Comparison of ENCODE assay signal across 26 cellular contexts in the genomic region with DNA sequence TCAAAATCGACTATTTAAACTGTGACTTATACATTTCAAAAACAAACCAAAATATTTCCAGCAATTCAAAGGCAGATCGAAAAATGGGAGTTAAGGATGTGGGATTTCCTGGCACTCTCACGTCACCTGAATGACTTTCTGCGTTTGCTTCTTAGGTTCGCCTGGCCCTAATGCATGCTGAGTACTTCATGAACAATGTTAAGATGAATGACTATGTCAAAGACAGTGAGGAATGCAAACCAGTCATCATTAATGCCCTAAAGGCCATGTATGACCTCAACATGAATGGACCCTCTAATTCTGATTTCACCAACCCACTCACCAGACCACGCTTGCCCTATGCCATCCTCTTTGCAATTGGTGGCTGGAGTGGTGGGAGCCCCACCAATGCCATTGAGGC. TPM values are rescaled to one million over a fixed set of nuclear protein-coding genes. Genes with fewer than 3 reads are reported as not detected.
A peak's percentile ranks its signal among the peaks of the same experiment; 100 is the strongest.
DNase-seq lines count a peak whose midpoint lies in the region; ATAC-seq, FAIRE-seq and TF ChIP-seq lines count a peak whose summit lies in the region.
"Had no signal": no experiment of that assay in that cellular context is flagged by ENCODE, and none has a peak within 500 bp of the region (broad histone marks: within the 10 kb centered on the region; RNA-seq: fewer than 3 reads in every experiment).

No MANE protein-coding gene starts in this region.

- FAIRE-seq in HTR-8/SVneo (lab: Jason Lieb, UNC): peak; percentile 76

- no peak for ATAC-seq in HG02938 (IDR thresholded peaks at IDR 0.05; ENCODE audit: unreplicated experiment)
- no peak for ATAC-seq in naive thymus-derived CD8-positive, alpha-beta T cell
- ATAC-seq: CD8-positive, alpha-beta T cell; HCT116 had no signal

- H3K27me3 Mint-ChIP-seq in naive thymus-derived CD8-positive, alpha-beta T cell: no peaks in the 10 kb centered on the region

- H3K4me3 ChIP-seq in epithelial cell of esophagus (ENCODE audit: low read length): no peak overlapping the region

- no peak overlapping the region for H3K27ac ChIP-seq in RWPE1
- H3K27ac ChIP-seq: KMS-11 had no signal

- POLR2A ChIA-PET in RWPE1 (lab: Yijun Ruan, JAX; ENCODE audit: low non-redundant PET): no interaction called here
- POLR2A ChIA-PET in naive thymus-derived CD8-positive, alpha-beta T cell (lab: Charles Lee): no interaction called here

- H3K27ac Mint-ChIP-seq in naive thymus-derived CD8-positive, alpha-beta T cell: no peak overlapping the region
- H3K27ac Mint-ChIP-seq: CD8-positive, alpha-beta T cell had no signal

- peaks cover 0 to 15% (median 14%) of the 10 kb centered on the region in 4 donors for H3K4me1 Mint-ChIP-seq in naive thymus-derived CD8-positive, alpha-beta T cell

- no peak overlapping the region for H3K4me3 Mint-ChIP-seq in naive thymus-derived CD8-positive, alpha-beta T cell
- H3K4me3 Mint-ChIP-seq: CD8-positive, alpha-beta T cell had no signal

- peaks cover 0 to 17% (median 0%) of the 10 kb centered on the region in 3 donors for H3K36me3 Mint-ChIP-seq in naive thymus-derived CD8-positive, alpha-beta T cell

- CTCF ChIA-PET in RWPE1 (lab: Yijun Ruan, JAX): no interaction called here

- no peaks in the 10 kb centered on the region for H3K9me3 Mint-ChIP-seq in naive thymus-derived CD8-positive, alpha-beta T cell
- H3K9me3 Mint-ChIP-seq: CD8-positive, alpha-beta T cell had no signal

- peak; percentile 47 for DNase-seq in HTR-8/SVneo (ENCODE audit: insufficient read length, low spot score)
- DNase-seq in RWPE1 (ENCODE audit: low spot score): peak; percentile 18
- DNase-seq in epithelial cell of esophagus (ENCODE audit: low read depth): peak; percentile 76
- DNase-seq in cardiac septum (ENCODE audit: low spot score): no peak
- DNase-seq in DMS 273 (lab: John Stamatoyannopoulos, UW; ENCODE audit: unreplicated experiment): no peak
- DNase-seq in naive thymus-derived CD8-positive, alpha-beta T cell: no peak
- DNase-seq: ACHN; AML-193; C1 segment of cervical spinal cord; Calu3; CD8-positive, alpha-beta T cell; GOT3; NCI-H1105; NCI-H146; NCI-H2029 treated with DMSO at 0.1 percent for 48 hours; NCI-H2171; NCI-H446; NCI-H526; OCI-M1; RPMI8226; SIG-M5; SK-N-SH had no signal

- TF ChIP-seq CTCF in RWPE1 (conservative IDR thresholded peaks at IDR 0.05; ENCODE audit: low read depth): no peak
- TF ChIP-seq CTCF in epithelial cell of esophagus (IDR thresholded peaks at IDR 0.05; ENCODE audit: insufficient read depth, low read depth, low read length, missing control alignments): no peak

- intact Hi-C loops in cardiac septum (cut with DNase I): no loop called here

RNA-seq across cellular contexts. Expression of gene KLHL10, which starts 7.3 kb away (rescaled TPM):
- total RNA-seq in cardiac septum: not detected
- total RNA-seq in naive thymus-derived CD8-positive, alpha-beta T cell: not detected
- under 1 TPM in 1 of 3 donors, not detected in 2; 0.09 TPM for polyA plus RNA-seq in naive thymus-derived CD8-positive, alpha-beta T cell
- total RNA-seq: Calu3; CD8-positive, alpha-beta T cell; HT1080 had no signal

RNA-seq across cellular contexts. Expression of gene NT5C3B, which starts 8.9 kb away (rescaled TPM):
- total RNA-seq in cardiac septum: 22.8 TPM
- total RNA-seq in naive thymus-derived CD8-positive, alpha-beta T cell: 10 to 100 TPM; 51.3 to 54.0 TPM
- polyA plus RNA-seq in naive thymus-derived CD8-positive, alpha-beta T cell: 10 to 100 TPM; 38.4 to 64.7 (median 41.5) TPM

RNA-seq across cellular contexts. Expression of gene KLHL11, which starts 20.3 kb away (rescaled TPM):
- total RNA-seq in cardiac septum: 5.1 TPM
- 10 to 100 TPM; 21.6 to 22.6 TPM for total RNA-seq in naive thymus-derived CD8-positive, alpha-beta T cell
- 1 to 10 TPM; 5.0 to 6.3 (median 5.4) TPM for polyA plus RNA-seq in naive thymus-derived CD8-positive, alpha-beta T cell

RNA-seq across cellular contexts. Expression of gene FKBP10, which starts 32.2 kb away (rescaled TPM):
- total RNA-seq in cardiac septum: 17.7 TPM
- total RNA-seq in naive thymus-derived CD8-positive, alpha-beta T cell: not detected
- not detected for polyA plus RNA-seq in naive thymus-derived CD8-positive, alpha-beta T cell

RNA-seq across cellular contexts. Expression of gene P3H4, which starts 33.2 kb away (rescaled TPM):
- total RNA-seq in cardiac septum: 5.1 TPM
- 1 to 10 TPM; 4.4 to 6.0 TPM for total RNA-seq in naive thymus-derived CD8-positive, alpha-beta T cell
- polyA plus RNA-seq in naive thymus-derived CD8-positive, alpha-beta T cell: 1 to 10 TPM; 4.0 to 6.2 (median 5.8) TPM

Comparison
In these comparisons a context has a peak if more than half of its experiments do, and no peak if none do; other contexts are left out.
1. DNase-seq: peak in HTR-8/SVneo (single experiment), RWPE1 (single experiment) and epithelial cell of esophagus (single experiment); none in cardiac septum (single experiment), DMS 273 (single experiment) and naive thymus-derived CD8-positive, alpha-beta T cell (0 of 10).